10 cellular contexts compared by ENCODE assay signal in the genomic region with DNA sequence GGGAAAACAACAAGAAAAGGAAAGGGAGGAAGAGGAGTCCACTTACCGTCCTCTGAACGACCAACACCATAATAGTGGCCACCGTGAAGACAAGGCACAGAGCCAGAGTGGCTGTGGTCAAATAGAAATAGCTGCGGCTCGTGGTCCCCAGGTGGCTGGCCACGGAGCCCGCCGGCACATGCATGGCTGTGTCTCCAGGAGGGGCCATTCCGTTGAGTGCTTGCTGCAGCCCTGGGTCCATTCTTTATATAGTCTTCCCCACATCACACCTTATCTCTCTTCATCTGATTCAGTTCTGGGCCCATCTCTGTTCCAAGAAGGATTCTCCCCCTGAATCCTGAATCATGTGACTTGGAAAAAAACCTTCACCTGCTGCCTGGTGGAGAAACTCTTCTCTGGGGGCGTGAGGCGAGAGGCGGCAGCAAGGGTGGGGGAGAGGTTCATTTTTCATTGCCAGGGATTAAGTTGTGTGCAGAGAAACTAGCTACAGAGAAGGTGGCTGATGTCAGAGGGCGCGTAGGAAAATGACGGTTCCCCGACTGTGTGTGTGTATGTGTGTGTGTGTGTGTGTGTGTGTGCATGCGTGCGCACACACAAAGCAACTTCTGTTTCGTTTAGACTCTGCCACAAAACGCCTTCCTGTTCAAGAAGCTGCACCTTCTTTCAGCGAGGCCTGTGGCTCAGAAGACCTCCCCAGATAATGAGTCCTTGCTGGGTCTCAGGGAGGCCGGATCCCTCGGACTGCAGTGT. TPM values are rescaled to one million over a fixed set of nuclear protein-coding genes. Genes with fewer than 3 reads are reported as not detected.
DNase-seq lines count a peak whose midpoint lies in the region; TF ChIP-seq lines count a peak whose summit lies in the region.
"Had no signal": no experiment of that assay in that cellular context is flagged by ENCODE, and none has a peak within 500 bp of the region (broad histone marks: within the 10 kb centered on the region; RNA-seq: fewer than 3 reads in every experiment).

A gene with protein sequence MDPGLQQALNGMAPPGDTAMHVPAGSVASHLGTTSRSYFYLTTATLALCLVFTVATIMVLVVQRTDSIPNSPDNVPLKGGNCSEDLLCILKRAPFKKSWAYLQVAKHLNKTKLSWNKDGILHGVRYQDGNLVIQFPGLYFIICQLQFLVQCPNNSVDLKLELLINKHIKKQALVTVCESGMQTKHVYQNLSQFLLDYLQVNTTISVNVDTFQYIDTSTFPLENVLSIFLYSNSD (minus strand): TSS at position 529 of the 750 bp plus-strand sequence. CDS start 288 bp downstream, at position 241.

- WGBS in suprapubic skin = 71% methylated on average over 23 of the region's 23 CpGs
- WGBS in hepatocyte (ENCODE audit: low lambda C conversion rate, missing lambda C conversion rate) = 89% methylated on average over 23 of the region's 23 CpGs

- H2AFZ ChIP-seq in MM.1S (ENCODE audit: low read length) (no peak within 1 kb of the TSS), hepatocyte (no peak within 1 kb of the TSS)

- H3K36me3 ChIP-seq in MM.1S (replicated peaks; ENCODE audit: insufficient read depth, low read length) (no peaks in the 10 kb centered on the region), suprapubic skin (no peaks in the 10 kb centered on the region), hepatocyte (replicated peaks; ENCODE audit: insufficient read depth, low read depth) (no peaks in the 10 kb centered on the region)

- DNase-seq in Ammon's horn (ENCODE audit: low spot score) (peak; percentile 32), MM.1S (no peak), activated T-helper 1 cell treated with Interleukin-2 at 50 U/mL for 16 hours (ENCODE audit: low read depth) (peak; percentile 70), mucosa of gallbladder (ENCODE audit: low spot score) (peak; percentile 68), suprapubic skin (ENCODE audit: low spot score in 2 of 2) (no peak), NCI-H226 (no peak), DMS 273 (lab: John Stamatoyannopoulos, UW; ENCODE audit: unreplicated experiment) (no peak), hepatocyte (ENCODE audit: low spot score) (no peak)

- no peaks in the 10 kb centered on the region for H3K9me3 ChIP-seq in MM.1S (replicated peaks; ENCODE audit: insufficient read depth, low read length)
- no peaks in the 10 kb centered on the region for H3K9me3 ChIP-seq in suprapubic skin
- H3K9me3 ChIP-seq in hepatocyte (ENCODE audit: low read depth) = no peaks in the 10 kb centered on the region

- H3K79me2 ChIP-seq in MM.1S (ENCODE audit: low read length) = no peaks in the 10 kb centered on the region
- H3K79me2 ChIP-seq in hepatocyte = no peaks in the 10 kb centered on the region

- no peak within 1 kb of the TSS for H3K9ac ChIP-seq in MM.1S (ENCODE audit: low read length)

- H4K20me1 ChIP-seq in MM.1S (ENCODE audit: insufficient read depth, low read length) (no peaks in the 10 kb centered on the region), hepatocyte (ENCODE audit: insufficient read depth, poor library complexity, severe bottlenecking) (no peaks in the 10 kb centered on the region)

- peaks cover 19% of the 10 kb centered on the region for H3K4me1 ChIP-seq in MM.1S (ENCODE audit: low read length)
- no peaks in the 10 kb centered on the region for H3K4me1 ChIP-seq in suprapubic skin
- no peaks in the 10 kb centered on the region for H3K4me1 ChIP-seq in hepatocyte (ENCODE audit: insufficient read depth)

- H3K27me3 ChIP-seq in MM.1S (replicated peaks; ENCODE audit: insufficient read depth, low read length) (no peaks in the 10 kb centered on the region), suprapubic skin (peaks cover 22% of the 10 kb centered on the region), hepatocyte (peaks cover 6% of the 10 kb centered on the region)

- peak within 1 kb of the TSS; percentile 15; the same call in 1 of the 2 replicates for H3K27ac ChIP-seq in MM.1S (ENCODE audit: low read length)
- peak within 1 kb of the TSS; percentile 67 for H3K27ac ChIP-seq in suprapubic skin
- H3K27ac ChIP-seq in hepatocyte = no peak within 1 kb of the TSS

- H3K4me2 ChIP-seq in MM.1S (ENCODE audit: low read depth, low read length) = 0 out of 2 replicates have a peak within 1 kb of the TSS, but pooled peaks have one; percentile 22
- no peak within 1 kb of the TSS for H3K4me2 ChIP-seq in hepatocyte

- H3K9me2 ChIP-seq in MM.1S (replicated peaks; ENCODE audit: insufficient read depth, low read length) (no peaks in the 10 kb centered on the region), hepatocyte (replicated peaks; ENCODE audit: insufficient read depth) (no peaks in the 10 kb centered on the region)

- TF ChIP-seq EP300 in suprapubic skin (IDR thresholded peaks at IDR 0.05) = no peak

- no peak within 1 kb of the TSS for H3K4me3 ChIP-seq in MM.1S (ENCODE audit: low read length)
- peak within 1 kb of the TSS; percentile 26 for H3K4me3 ChIP-seq in suprapubic skin
- H3K4me3 ChIP-seq in hepatocyte = no peak within 1 kb of the TSS

- TF ChIP-seq CTCF in MM.1S (IDR thresholded peaks at IDR 0.05; ENCODE audit: low read length) (no peak), suprapubic skin (IDR thresholded peaks at IDR 0.05) (no peak), hepatocyte (IDR thresholded peaks at IDR 0.05; ENCODE audit: poor library complexity) (no peak)

- no peak for TF ChIP-seq POLR2A in suprapubic skin (IDR thresholded peaks at IDR 0.05)

- H3F3A ChIP-seq in MM.1S (ENCODE audit: insufficient read depth, low read length) = peaks cover 9% of the 10 kb centered on the region; the same call in 1 of the 2 replicates

RNA-seq across cellular contexts. Expression of the gene that starts here (rescaled TPM):
- total RNA-seq in mucosa of gallbladder = 2.8 TPM
- 1 to 10 TPM in 3 of 4 donors, under 1 TPM in 1; 0.23 to 4.0 (median 1.4) TPM for total RNA-seq in suprapubic skin
- total RNA-seq in hepatocyte = not detected in 2 replicates
- polyA plus RNA-seq in hepatocyte = not detected in 2 replicates
- total RNA-seq: M059J had no signal
- polyA plus RNA-seq: keratinocyte had no signal

Comparison
In these comparisons a context has a peak if more than half of its experiments do, and no peak if none do; other contexts are left out.
1. DNase-seq: peak in Ammon's horn (single experiment), activated T-helper 1 cell treated with Interleukin-2 at 50 U/mL for 16 hours (single experiment) and mucosa of gallbladder (single experiment); none in MM.1S (single experiment), suprapubic skin (0 of 2), NCI-H226 (single experiment), DMS 273 (single experiment) and hepatocyte (single experiment).